8 cellular contexts compared by ENCODE assay signal in genomic region chr2:121648611-121649401, GRCh38. TPM values are rescaled to one million over a fixed set of nuclear protein-coding genes. Genes with fewer than 3 reads are reported as not detected.
DNase-seq lines count a peak whose midpoint lies in the region; ATAC-seq and TF ChIP-seq lines count a peak whose summit lies in the region.

No MANE protein-coding gene starts in this region.

- no peaks in the 10 kb centered on the region for H3K27me3 ChIP-seq in BLaER1
- no peaks in the 10 kb centered on the region for H3K27me3 ChIP-seq in RWPE2 (ENCODE audit: insufficient read depth, poor library complexity, severe bottlenecking)
- H3K27me3 ChIP-seq in thyroid gland = no peaks in the 10 kb centered on the region

- peak; percentile 21 for ATAC-seq in HG03457 (IDR thresholded peaks at IDR 0.05; ENCODE audit: unreplicated experiment)
- ATAC-seq in RWPE2 (ENCODE audit: low read depth) = peak; percentile 58
- peak; percentile 65 for ATAC-seq in omental fat pad (ENCODE audit: low FRiP score)

- peak overlapping the region; percentile 94 for H3K9ac ChIP-seq in BLaER1

- intact Hi-C loops in thyroid gland (cut with DNase I) = no loop called here

- peak overlapping the region; percentile 90 for H3K4me2 ChIP-seq in BLaER1

- H3K4me3 ChIP-seq in BLaER1 = peak overlapping the region; percentile 90
- H3K4me3 ChIP-seq in RWPE2 (ENCODE audit: severe bottlenecking) = peak overlapping the region; percentile 73
- H3K4me3 ChIP-seq in thyroid gland (replicated peaks in 1 of 3) = peak overlapping the region; percentile 68 to 98 (median 87)

- peaks cover 16% of the 10 kb centered on the region for H3K36me3 ChIP-seq in BLaER1
- peaks cover 19% of the 10 kb centered on the region for H3K36me3 ChIP-seq in RWPE2 (ENCODE audit: low read depth)
- H3K36me3 ChIP-seq in thyroid gland = no peaks in the 10 kb centered on the region

- 0% methylated on average over 36 to 42 of the region's 52 CpGs for WGBS in thyroid gland, 2 donors

- no peak for TF ChIP-seq CTCF in RWPE2 (IDR thresholded peaks at IDR 0.05; ENCODE audit: poor library complexity, severe bottlenecking)
- no peak for TF ChIP-seq CTCF in omental fat pad (IDR thresholded peaks at IDR 0.05)
- no peak for TF ChIP-seq CTCF in thyroid gland (IDR thresholded peaks at IDR 0.05)

- DNase-seq in RWPE2 (ENCODE audit: low spot score) = peak; percentile 62
- peak; percentile 55 for DNase-seq in activated naive CD4-positive, alpha-beta T cell treated with Interleukin-2 at 50 U/mL for 16 hours
- DNase-seq in globus pallidus (ENCODE audit: low spot score) = peak; percentile 64
- DNase-seq in omental fat pad (ENCODE audit: low spot score) = no peak
- DNase-seq in thyroid gland = peak; percentile 54 to 65

- no peaks in the 10 kb centered on the region for H3K9me3 ChIP-seq in BLaER1
- no peaks in the 10 kb centered on the region for H3K9me3 ChIP-seq in RWPE2 (ENCODE audit: severe bottlenecking)
- no peaks in the 10 kb centered on the region for H3K9me3 ChIP-seq in thyroid gland

- H3K4me1 ChIP-seq in BLaER1 (peaks cover 62% of the 10 kb centered on the region), RWPE2 (ENCODE audit: insufficient read depth, poor library complexity, severe bottlenecking) (peaks cover 12% of the 10 kb centered on the region), thyroid gland (peaks cover 46 to 50% of the 10 kb centered on the region in 2 donors)

- H3K27ac ChIP-seq in BLaER1 (peak overlapping the region; percentile 96), RWPE2 (ENCODE audit: poor library complexity, severe bottlenecking) (peak overlapping the region; percentile 84), thyroid gland (peak overlapping the region; percentile 94 to 97 (median 96))

- TF ChIP-seq POLR2A in GM19193 (IDR thresholded peaks at IDR 0.05; ENCODE audit: extremely low read depth, insufficient read depth, insufficient read length) = peak; percentile 34
- peak in 1 of 2 donors; percentile 72 for TF ChIP-seq POLR2A in thyroid gland (IDR thresholded peaks at IDR 0.05)

- peaks cover 45% of the 10 kb centered on the region for H4K20me1 ChIP-seq in BLaER1

RNA-seq across cellular contexts. Expression of gene CLASP1, which starts 0.5 kb away (rescaled TPM):
- total RNA-seq in omental fat pad (100 to 1,000 TPM in 1 of 4 donors, 10 to 100 TPM in 3; 56.2 to 114 (median 64.5) TPM), thyroid gland (100 to 1,000 TPM in 2 of 4 donors, 10 to 100 TPM in 2; 69.3 to 110 (median 98.3) TPM)
